ENCODE assay signal across 21 cellular contexts in the genomic region with DNA sequence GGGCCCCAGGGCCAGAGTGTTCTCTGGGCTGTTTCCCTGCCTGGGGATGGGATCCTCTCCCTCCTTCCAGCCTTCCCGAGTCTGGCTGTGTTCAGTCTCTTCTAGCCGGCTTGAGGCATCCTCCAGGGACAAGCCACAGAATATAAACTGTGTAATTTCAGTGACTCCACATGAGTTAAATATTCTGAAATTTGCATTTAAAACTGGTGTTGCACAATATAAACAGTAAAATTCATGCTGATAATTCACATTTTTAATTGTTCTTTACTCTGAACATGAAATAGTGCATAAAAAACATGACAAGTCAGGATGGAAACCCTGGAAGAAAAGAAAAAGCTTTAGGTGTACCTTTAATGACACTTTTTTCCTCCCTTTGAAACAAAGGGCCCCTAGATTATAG. TPM values are rescaled to one million over a fixed set of nuclear protein-coding genes. Genes with fewer than 3 reads are reported as not detected.
"Had no signal": no experiment of that assay in that cellular context is flagged by ENCODE, and none has a peak within 500 bp of the region (broad histone marks: within the 10 kb centered on the region; RNA-seq: fewer than 3 reads in every experiment).

No MANE protein-coding gene starts in this region.

- ATAC-seq: activated T-cell treated with anti-CD3 and anti-CD28 coated beads, Interleukin-2, amount 50 U/mL, for 72 hours; effector memory CD8-positive, alpha-beta T cell; naive thymus-derived CD4-positive, alpha-beta T cell had no signal

- H3K9ac ChIP-seq: parathyroid adenoma had no signal

- H3K4me3 Mint-ChIP-seq: activated naive CD4-positive, alpha-beta T cell treated with anti-CD3 and anti-CD28 coated beads, Interleukin-2, amount 50 U/mL, for 24 hours; activated T-cell treated with anti-CD3 and anti-CD28 coated beads, Interleukin-2, amount 50 U/mL, for 72 hours; effector memory CD8-positive, alpha-beta T cell; stimulated activated naive CD8-positive, alpha-beta T cell treated with anti-CD3 and anti-CD28 coated beads, Interleukin-15, Interleukin-2, amounts not matched to agents 100 ng/mL and 50 ng/mL, for 24 hours had no signal

- H3K4me3 ChIP-seq: ascending aorta had no signal

- H3K9me3 Mint-ChIP-seq: activated T-cell treated with anti-CD3 and anti-CD28 coated beads, Interleukin-2, amount 50 U/mL, for 72 hours had no signal

- H3K27ac ChIP-seq: ascending aorta, parathyroid adenoma, WERI-Rb-1 had no signal

- H3K79me2 ChIP-seq: parathyroid adenoma had no signal

- H3K27ac Mint-ChIP-seq: activated T-cell treated with anti-CD3 and anti-CD28 coated beads, Interleukin-2, amount 50 U/mL, for 72 hours; effector memory CD8-positive, alpha-beta T cell; naive thymus-derived CD4-positive, alpha-beta T cell; stimulated activated naive CD8-positive, alpha-beta T cell treated with anti-CD3 and anti-CD28 coated beads, Interleukin-15, Interleukin-2, amounts not matched to agents 100 ng/mL and 50 ng/mL, for 24 hours had no signal

- H3K9me3 ChIP-seq: ascending aorta had no signal

- H3K27me3 ChIP-seq: ascending aorta had no signal

- H3K4me1 ChIP-seq: parathyroid adenoma had no signal

- DNase-seq: activated CD4-positive, alpha-beta T cell treated with anti-CD3 and anti-CD28 coated beads, Interleukin-2, amount 50 U/mL, for 4 hours; activated gamma-delta T cell; activated T-cell treated with anti-CD3 and anti-CD28 coated beads, Interleukin-2, amount 50 U/mL, for 72 hours; dermis blood vessel endothelial cell; effector memory CD8-positive, alpha-beta T cell; foreskin melanocyte; head of caudate nucleus; kidney glomerular epithelial cell; mesendoderm; naive thymus-derived CD4-positive, alpha-beta T cell; stimulated activated CD4-positive, alpha-beta T cell treated with anti-CD3 and anti-CD28 coated beads, Interleukin-12 subunit alpha, Interleukin-12 subunit beta, amount 100 ng/mL, for 4 hours; stimulated activated CD4-positive, alpha-beta T cell treated with anti-CD3 and anti-CD28 coated beads, Interleukin-1b, Interleukin-23, amount 100 ng/mL, for 48 hours; trophoblast cell; WERI-Rb-1 had no signal

- H3K36me3 ChIP-seq: ascending aorta, WERI-Rb-1 had no signal

- FAIRE-seq: bronchial epithelial cell had no signal

- H2AFZ ChIP-seq: parathyroid adenoma had no signal

RNA-seq across cellular contexts. Expression of a gene that starts 5.2 kb away (rescaled TPM):
- total RNA-seq: activated CD8-positive, alpha-beta memory T cell treated with anti-CD3 and anti-CD28 coated beads for 36 hours; naive thymus-derived CD4-positive, alpha-beta T cell; T-helper 2 cell treated with Interferon-gamma antibody and Interleukin-4, amounts not matched to agents 100 ng/mL and 5 ng/mL, for 36 hours had no signal
- polyA plus RNA-seq: naive thymus-derived CD4-positive, alpha-beta T cell had no signal
